Comparison of ENCODE assay signal across 8 cellular contexts in genomic region chr1:168321945-168322344, GRCh38. TPM values are rescaled to one million over a fixed set of nuclear protein-coding genes. Genes with fewer than 3 reads are reported as not detected.
DNase-seq lines count a peak whose midpoint lies in the region; ATAC-seq, FAIRE-seq and TF ChIP-seq lines count a peak whose summit lies in the region.

No MANE protein-coding gene starts in this region.

- H3K36me3 ChIP-seq in BJ (ENCODE audit: control insufficient read depth, insufficient read depth, low read length), result no peaks in the 10 kb centered on the region

- POLR2A ChIA-PET in BJ (lab: Charles Lee), result no interaction called here

- TF ChIP-seq CTCF in BJ (IDR thresholded peaks at IDR 0.05; ENCODE audit: insufficient read depth, low read depth, low read length), result peak; percentile 51

- H3K4me3 ChIP-seq in BJ (ENCODE audit: low read depth, low read length), result no peak overlapping the region

- H3K27me3 ChIP-seq in BJ (ENCODE audit: control insufficient read depth, insufficient read depth, low read length), result no peaks in the 10 kb centered on the region

- ATAC-seq in HG03439 (IDR thresholded peaks at IDR 0.05; ENCODE audit: unreplicated experiment) (no peak), GM21737 (IDR thresholded peaks at IDR 0.05; ENCODE audit: unreplicated experiment) (no peak)

- no peak for FAIRE-seq in RCC 7860 (lab: Jason Lieb, UNC)
- no peak for FAIRE-seq in GM19239 (lab: Jason Lieb, UNC)

- DNase-seq in BJ (ENCODE audit: low read depth) (no peak), HCEC 1CT (peak; percentile 52), RCC 7860 (ENCODE audit: low spot score) (peak; percentile 13), globus pallidus (ENCODE audit: low spot score) (peak; percentile 14), GM19239 (ENCODE audit: insufficient read length, low spot score) (no peak), D341Med (ENCODE audit: low spot score) (no peak)

- CTCF ChIA-PET in BJ (lab: Yijun Ruan, JAX), result interaction anchor here (0.6 to 2.6 kb wide), 13 partner anchors 8 to 988 kb away, joined by 3 to 20 read pairs (median 4); partner anchors contain the start of gene TIPRL

RNA-seq across cellular contexts. Expression of gene TBX19, which starts 41.3 kb away (rescaled TPM):
- polyA plus RNA-seq in BJ (2011; rRNA removed), result 2.3 and 3.0 TPM in 2 replicates
- polyA minus RNA-seq in BJ (2011; rRNA and poly(A)+ RNA removed), result 1.3 and 3.4 TPM in 2 replicates

Comparison
In these comparisons a context has a peak if more than half of its experiments do, and no peak if none do; other contexts are left out.
1. DNase-seq: peak in HCEC 1CT (single experiment), RCC 7860 (single experiment) and globus pallidus (single experiment); none in BJ (single experiment), GM19239 (single experiment) and D341Med (single experiment).